22 cellular contexts compared by ENCODE assay signal in genomic region chr12:119929974-119930373, GRCh38. TPM values are rescaled to one million over a fixed set of nuclear protein-coding genes. Genes with fewer than 3 reads are reported as not detected.
A peak's percentile ranks its signal among the peaks of the same experiment; 100 is the strongest.
DNase-seq lines count a peak whose midpoint lies in the region; ATAC-seq, FAIRE-seq and TF ChIP-seq lines count a peak whose summit lies in the region.
"Had no signal": no experiment of that assay in that cellular context is flagged by ENCODE, and none has a peak within 500 bp of the region (broad histone marks: within the 10 kb centered on the region; RNA-seq: fewer than 3 reads in every experiment).

No MANE protein-coding gene starts in this region.

- no peaks in the 10 kb centered on the region for H3K27me3 Mint-ChIP-seq in neural progenitor cell (ENCODE audit: insufficient read depth, low read depth)

- H3F3A ChIP-seq in neural progenitor cell (ENCODE audit: low read depth), result no peaks in the 10 kb centered on the region

- DNase-seq in NCI-H82 (lab: John Stamatoyannopoulos, UW), result peak; percentile 42
- DNase-seq in NCI-H82 treated with DMSO at 0.1 percent for 48 hours (lab: John Stamatoyannopoulos, UW; ENCODE audit: unreplicated experiment), result no peak
- no peak for DNase-seq in WERI-Rb-1
- no peak for DNase-seq in neural progenitor cell (ENCODE audit: low spot score)
- no peak for DNase-seq in pancreas
- DNase-seq in HAP-1 (ENCODE audit: low spot score in 2 of 2), result no peak
- DNase-seq in NCI-H1417 (lab: John Stamatoyannopoulos, UW), result no peak
- DNase-seq: 8988T; CD4-positive, alpha-beta memory T cell; DMS53; DND-41; EL; GM23248 had no signal

- no peak for ATAC-seq in pancreas
- ATAC-seq: HCT116, HepG2 had no signal

- H3K9me3 Mint-ChIP-seq in neural progenitor cell, result no peaks in the 10 kb centered on the region
- H3K9me3 Mint-ChIP-seq: CD4-positive, alpha-beta memory T cell; IgD-negative memory B cell had no signal

- TF ChIP-seq CTCF in WERI-Rb-1 (IDR thresholded peaks at IDR 0.05; ENCODE audit: low read depth, low read length), result no peak
- no peak for TF ChIP-seq CTCF in neural progenitor cell (IDR thresholded peaks at IDR 0.05)
- no peak for TF ChIP-seq CTCF in pancreas (IDR thresholded peaks at IDR 0.05)

- WGBS in pancreas, 2 donors, result 58 to 64% methylated on average over 6 of the region's 6 CpGs

- H3K27me3 ChIP-seq in WERI-Rb-1 (ENCODE audit: insufficient read depth, low read depth, severe bottlenecking), result no peaks in the 10 kb centered on the region
- H3K27me3 ChIP-seq in neural progenitor cell, result no peaks in the 10 kb centered on the region
- H3K27me3 ChIP-seq in pancreas, result no peaks in the 10 kb centered on the region
- no peaks in the 10 kb centered on the region for H3K27me3 ChIP-seq in HAP-1 (ENCODE audit: low read depth)
- H3K27me3 ChIP-seq: BLaER1 had no signal

- in situ Hi-C loops in HAP-1 (cut with MboI; ENCODE audit: low sequenced_read_pairs), result no loop called here

- no peak overlapping the region for H3K4me3 ChIP-seq in WERI-Rb-1 (ENCODE audit: low read depth, low read length)
- no peak overlapping the region for H3K4me3 ChIP-seq in neural progenitor cell
- H3K4me3 ChIP-seq in pancreas, result no peak overlapping the region
- H3K4me3 ChIP-seq in HAP-1, result no peak overlapping the region
- H3K4me3 ChIP-seq: BLaER1, GM23248 had no signal

- no peaks in the 10 kb centered on the region for H4K20me1 ChIP-seq in neural progenitor cell (ENCODE audit: low read depth)
- H4K20me1 ChIP-seq: BLaER1 had no signal

- H3K4me1 Mint-ChIP-seq in neural progenitor cell, result no peaks in the 10 kb centered on the region
- H3K4me1 Mint-ChIP-seq: CD14-positive monocyte; CD4-positive, alpha-beta memory T cell; IgD-negative memory B cell had no signal

- peak overlapping the region; percentile 11; the same call in 1 of the 2 replicates for H3K27ac ChIP-seq in WERI-Rb-1
- no peak overlapping the region for H3K27ac ChIP-seq in neural progenitor cell
- no peak overlapping the region for H3K27ac ChIP-seq in pancreas
- H3K27ac ChIP-seq: BLaER1, GM23248 had no signal

- no peaks in the 10 kb centered on the region for H3K36me3 Mint-ChIP-seq in neural progenitor cell
- H3K36me3 Mint-ChIP-seq: CD14-positive monocyte; CD4-positive, alpha-beta memory T cell; IgD-negative memory B cell had no signal

- H3K9ac ChIP-seq in neural progenitor cell, result no peak overlapping the region
- H3K9ac ChIP-seq: BLaER1, GM23248 had no signal

- H3K36me3 ChIP-seq in WERI-Rb-1 (no peaks in the 10 kb centered on the region), neural progenitor cell (no peaks in the 10 kb centered on the region), pancreas (no peaks in the 10 kb centered on the region), HAP-1 (replicated peaks) (no peaks in the 10 kb centered on the region)
- H3K36me3 ChIP-seq: BLaER1 had no signal

- intact Hi-C loops in pancreas (cut with DNase I), result no loop called here

- no peak overlapping the region for H3K27ac Mint-ChIP-seq in neural progenitor cell
- H3K27ac Mint-ChIP-seq: CD14-positive monocyte, IgD-negative memory B cell had no signal

- no peaks in the 10 kb centered on the region for H3K79me2 ChIP-seq in neural progenitor cell (ENCODE audit: low read depth)

- H3K9me3 ChIP-seq in WERI-Rb-1 (ENCODE audit: severe bottlenecking) (no peaks in the 10 kb centered on the region), neural progenitor cell (ENCODE audit: low read depth) (no peaks in the 10 kb centered on the region), pancreas (no peaks in the 10 kb centered on the region), HAP-1 (no peaks in the 10 kb centered on the region)
- H3K9me3 ChIP-seq: BLaER1 had no signal

- FAIRE-seq in pancreas (lab: Jason Lieb, UNC), result no peak
- FAIRE-seq: GM12891, GM19239, H54, HepG2 had no signal

- H3K4me2 ChIP-seq in neural progenitor cell, result no peak overlapping the region
- H3K4me2 ChIP-seq: BLaER1 had no signal

- H2AFZ ChIP-seq in neural progenitor cell (replicated peaks), result peak overlapping the region; percentile 26
- H2AFZ ChIP-seq: GM23248 had no signal

- no peak overlapping the region for H3K4me3 Mint-ChIP-seq in neural progenitor cell
- H3K4me3 Mint-ChIP-seq: CD14-positive monocyte; CD4-positive, alpha-beta memory T cell; IgD-negative memory B cell had no signal

- H3K4me1 ChIP-seq in neural progenitor cell, result no peaks in the 10 kb centered on the region
- no peaks in the 10 kb centered on the region for H3K4me1 ChIP-seq in pancreas
- H3K4me1 ChIP-seq in HAP-1, result peaks cover 6% of the 10 kb centered on the region
- H3K4me1 ChIP-seq: BLaER1 had no signal

RNA-seq across cellular contexts. Expression of gene CIT, which starts 52.9 kb away (rescaled TPM):
- total RNA-seq in neural progenitor cell (ENCODE audit: low replicate concordance) (65.7 and 98.5 TPM in 2 replicates), pancreas (1 to 10 TPM in 2 of 6 donors, under 1 TPM in 4; 0.56 to 2.7 (median 0.84) TPM)
- 1 to 10 TPM in 1 of 2 donors, under 1 TPM in 1; 0.38 to 1.0 TPM for polyA plus RNA-seq in pancreas
- polyA plus RNA-seq: CD14-positive monocyte, IgD-negative memory B cell had no signal

RNA-seq across cellular contexts. Expression of gene BICDL1, which starts 59.1 kb away (rescaled TPM):
- total RNA-seq in neural progenitor cell (ENCODE audit: low replicate concordance) (2.5 and 3.8 TPM in 2 replicates), pancreas (1 to 10 TPM; 2.0 to 8.0 (median 5.9) TPM)
- 10 to 100 TPM; 19.2 to 23.0 TPM for polyA plus RNA-seq in pancreas
- total RNA-seq: GM23248 had no signal
- polyA plus RNA-seq: AG04450, CD14-positive monocyte, GM23248 had no signal

Comparison
In these comparisons a context has a peak if more than half of its experiments do, and no peak if none do; other contexts are left out.
1. RNA of gene CIT, which starts 52.9 kb away (total RNA-seq): 65.7 to 98.5 TPM in neural progenitor cell; 0.56 to 2.7 TPM in pancreas; every median in the first group is over 10 times any median in the second.